14 cellular contexts compared by ENCODE assay signal in the genomic region with DNA sequence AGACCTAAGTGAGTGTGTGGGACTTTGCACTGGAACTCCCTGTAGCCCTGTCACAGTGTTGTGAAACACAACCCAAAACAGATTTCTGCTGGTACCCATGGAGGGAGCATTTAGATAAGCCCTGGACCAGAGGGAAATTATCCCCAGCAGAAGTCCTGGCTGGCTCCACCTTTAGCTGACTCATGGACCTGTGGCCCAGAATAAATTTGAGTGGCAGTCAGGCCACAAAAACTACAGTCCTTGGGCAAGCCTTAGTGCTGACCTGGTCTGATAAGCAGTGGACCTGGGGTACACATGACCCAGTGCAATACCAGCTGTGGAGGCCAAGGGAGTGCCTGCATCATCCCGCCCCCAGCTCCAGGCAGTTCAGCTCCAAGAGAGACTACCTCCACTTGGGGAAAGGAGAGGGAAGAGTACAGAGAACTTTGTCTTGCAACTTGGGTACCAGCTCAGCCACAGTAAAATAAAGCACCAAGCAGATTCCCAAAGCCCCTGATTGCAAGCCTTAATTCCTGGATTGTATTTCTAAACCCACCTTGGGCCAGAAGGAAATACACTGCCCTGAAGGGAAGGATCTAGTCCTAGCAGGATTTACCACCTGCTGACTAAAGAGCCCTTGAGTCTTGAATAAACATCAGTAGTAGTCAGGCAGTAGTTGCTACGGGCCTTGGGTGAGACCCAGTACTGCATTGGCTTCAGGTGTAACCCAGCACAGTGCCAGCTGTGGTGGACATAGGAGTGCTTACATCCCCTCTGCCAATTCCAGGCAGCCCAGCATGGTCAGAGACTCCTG.
DNase-seq lines count a peak whose midpoint lies in the region; ATAC-seq and TF ChIP-seq lines count a peak whose summit lies in the region.
"Had no signal": no experiment of that assay in that cellular context is flagged by ENCODE, and none has a peak within 500 bp of the region (broad histone marks: within the 10 kb centered on the region; RNA-seq: fewer than 3 reads in every experiment).

No MANE protein-coding gene starts in this region.

- intact Hi-C loops in left lung (cut with DNase I) (no loop called here), prostate gland (cut with DNase I) (no loop called here)

- no peaks in the 10 kb centered on the region for H3K4me1 Mint-ChIP-seq in CD8-positive, alpha-beta memory T cell

- 70% methylated on average over 2 of the region's 2 CpGs for WGBS in prostate gland

- ATAC-seq in left lung (peak; percentile 95), HG03432 (IDR thresholded peaks at IDR 0.05; ENCODE audit: unreplicated experiment) (no peak)
- ATAC-seq: activated T-cell treated with anti-CD3 and anti-CD28 coated beads, Interleukin-2, amount 50 U/mL, for 72 hours; gastroesophageal sphincter had no signal

- peaks cover 0 to 6% (median 4%) of the 10 kb centered on the region in 5 donors for H3K9me3 Mint-ChIP-seq in CD8-positive, alpha-beta memory T cell
- H3K9me3 Mint-ChIP-seq: activated T-cell treated with anti-CD3 and anti-CD28 coated beads, Interleukin-2, amount 50 U/mL, for 72 hours had no signal

- TF ChIP-seq CTCF in left lung (IDR thresholded peaks at IDR 0.05) = no peak
- no peak for TF ChIP-seq CTCF in prostate gland (IDR thresholded peaks at IDR 0.05)

- no peak overlapping the region for H3K27ac Mint-ChIP-seq in CD8-positive, alpha-beta memory T cell
- H3K27ac Mint-ChIP-seq: activated T-cell treated with anti-CD3 and anti-CD28 coated beads, Interleukin-2, amount 50 U/mL, for 72 hours had no signal

- peaks cover 0 to 3% of the 10 kb centered on the region in 2 donors for H3K27me3 Mint-ChIP-seq in CD8-positive, alpha-beta memory T cell

- TF ChIP-seq POLR2A in prostate gland (IDR thresholded peaks at IDR 0.05) = no peak

- peak; percentile 23 for DNase-seq in Caki2 (ENCODE audit: low read depth)
- peak; percentile 68 for DNase-seq in NCI-H187 treated with DMSO at 0.1 percent for 48 hours (lab: John Stamatoyannopoulos, UW)
- peak; percentile 87 to 92 for DNase-seq in SHP77 (lab: John Stamatoyannopoulos, UW)
- DNase-seq in left lung = peak in 1 of 2 donors; percentile 63
- DNase-seq in prostate gland (ENCODE audit: low spot score) = no peak
- DNase-seq in CD8-positive, alpha-beta memory T cell = no peak
- DNase-seq in activated CD4-positive, alpha-beta T cell treated with anti-CD3 and anti-CD28 coated beads for 4 hours = no peak
- DNase-seq: ACHN; activated T-cell treated with anti-CD3 and anti-CD28 coated beads, Interleukin-2, amount 50 U/mL, for 72 hours; anterior cingulate cortex; left cardiac atrium; NK-92 treated with Interleukin-12 subunit alpha and Interleukin-12 subunit beta, amount 100 ng/mL, for 24 hours had no signal

- peaks cover 0 to 4% of the 10 kb centered on the region in 2 donors for H3K9me3 ChIP-seq in left lung
- H3K9me3 ChIP-seq in prostate gland = no peaks in the 10 kb centered on the region
- no peaks in the 10 kb centered on the region for H3K9me3 ChIP-seq in CD8-positive, alpha-beta memory T cell (ENCODE audit: low read length)
- H3K9me3 ChIP-seq: gastroesophageal sphincter had no signal

- CTCF ChIA-PET in CD8-positive, alpha-beta memory T cell (lab: Charles Lee) = no interaction called here

- in situ Hi-C loops in Caki2 (cut with HindIII; ENCODE audit: low pct_unique_long_range_greater_than_20kb, low sequenced_read_pairs) = no loop called here

- no peak overlapping the region for H3K4me3 Mint-ChIP-seq in CD8-positive, alpha-beta memory T cell
- H3K4me3 Mint-ChIP-seq: activated T-cell treated with anti-CD3 and anti-CD28 coated beads, Interleukin-2, amount 50 U/mL, for 72 hours had no signal

- POLR2A ChIA-PET in CD8-positive, alpha-beta memory T cell (lab: Charles Lee) = no interaction called here

- H3K27me3 ChIP-seq in left lung = no peaks in the 10 kb centered on the region
- no peaks in the 10 kb centered on the region for H3K27me3 ChIP-seq in prostate gland (replicated peaks; ENCODE audit: insufficient read depth)
- no peaks in the 10 kb centered on the region for H3K27me3 ChIP-seq in CD8-positive, alpha-beta memory T cell (ENCODE audit: insufficient read depth, low read length, poor library complexity, severe bottlenecking)
- H3K27me3 ChIP-seq: gastroesophageal sphincter had no signal

- H3K4me1 ChIP-seq in left lung = no peaks in the 10 kb centered on the region
- H3K4me1 ChIP-seq in prostate gland (replicated peaks) = no peaks in the 10 kb centered on the region
- no peaks in the 10 kb centered on the region for H3K4me1 ChIP-seq in CD8-positive, alpha-beta memory T cell (ENCODE audit: insufficient read depth, low read length)

- no peak overlapping the region for H3K4me3 ChIP-seq in left lung
- H3K4me3 ChIP-seq in prostate gland = no peak overlapping the region
- no peak overlapping the region for H3K4me3 ChIP-seq in CD8-positive, alpha-beta memory T cell (ENCODE audit: low read length)
- H3K4me3 ChIP-seq: gastroesophageal sphincter had no signal

- H3K36me3 Mint-ChIP-seq in CD8-positive, alpha-beta memory T cell = no peaks in the 10 kb centered on the region

- no peaks in the 10 kb centered on the region for H3K36me3 ChIP-seq in left lung
- no peaks in the 10 kb centered on the region for H3K36me3 ChIP-seq in prostate gland
- H3K36me3 ChIP-seq in CD8-positive, alpha-beta memory T cell (ENCODE audit: insufficient read depth, low read length) = no peaks in the 10 kb centered on the region
- H3K36me3 ChIP-seq: gastroesophageal sphincter had no signal

- H3K27ac ChIP-seq in left lung = peak overlapping the region in 1 of 2 donors; percentile 46
- no peak overlapping the region for H3K27ac ChIP-seq in prostate gland
- H3K27ac ChIP-seq in CD8-positive, alpha-beta memory T cell (ENCODE audit: low read depth, low read length) = no peak overlapping the region
- H3K27ac ChIP-seq: gastroesophageal sphincter had no signal

Comparison
In these comparisons a context has a peak if more than half of its experiments do, and no peak if none do; other contexts are left out.
1. DNase-seq: peak in Caki2 (single experiment), NCI-H187 treated with DMSO at 0.1 percent for 48 hours (single experiment) and SHP77 (2 of 2); none in prostate gland (single experiment), CD8-positive, alpha-beta memory T cell (0 of 5) and activated CD4-positive, alpha-beta T cell treated with anti-CD3 and anti-CD28 coated beads for 4 hours (0 of 2).